In the genomic region with DNA sequence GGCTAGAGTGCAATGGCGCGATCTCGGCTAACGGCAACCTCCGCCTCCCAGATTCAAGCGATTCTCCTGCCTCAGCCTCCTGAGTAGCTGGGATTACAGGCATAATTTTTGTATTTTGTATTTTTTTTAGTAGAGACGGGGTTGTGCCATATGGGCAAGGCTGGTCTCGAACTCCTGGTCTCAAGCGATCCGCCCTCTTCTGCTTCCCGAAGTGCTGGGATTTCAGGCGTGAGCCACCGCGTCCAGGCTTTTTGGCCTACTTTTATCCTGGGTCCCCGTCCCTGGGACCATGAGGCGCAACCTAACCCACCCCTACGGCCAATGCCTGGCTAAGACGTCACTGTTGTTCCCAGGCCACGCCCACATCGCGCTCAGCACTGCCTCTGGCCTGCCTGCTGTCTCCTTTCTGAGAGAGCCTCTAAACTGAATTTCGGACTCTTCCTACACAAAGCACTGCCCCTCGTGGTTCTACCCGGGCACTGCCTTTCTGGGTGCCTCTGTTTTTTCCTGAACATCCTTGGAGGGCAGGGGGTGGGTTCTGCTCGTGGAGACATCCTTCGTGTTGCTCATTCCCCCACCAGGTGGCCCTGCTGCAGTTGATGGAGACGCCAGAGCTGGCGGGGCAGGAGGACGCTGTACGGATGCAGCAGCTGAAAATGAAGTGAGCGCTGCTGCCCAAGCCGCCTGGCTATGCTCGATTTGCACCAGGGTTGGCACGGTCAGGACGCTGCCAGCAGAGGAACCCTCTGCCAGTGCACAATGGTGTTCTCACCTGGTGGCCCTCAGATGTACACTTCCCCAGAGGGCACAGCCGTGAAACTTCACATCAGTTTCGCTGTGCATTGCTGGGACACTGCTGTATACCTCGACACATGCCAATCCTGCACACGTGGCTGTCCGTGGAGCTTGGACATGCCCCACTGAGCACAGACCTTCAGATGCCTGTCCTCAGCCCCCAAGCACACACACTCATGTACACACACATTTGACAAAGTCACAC, we compare ENCODE assay signal across 1 cellular context.
TF ChIP-seq lines count a peak whose summit lies in the region.

No MANE protein-coding gene starts in this region.

TF ChIP-seq in GM12878, 131 proteins besides CTCF, POLR2A, EP300 and RAD21:
- TF ChIP-seq PAX5 (IDR thresholded peaks at IDR 0.05; ENCODE audit: borderline replicate concordance, low read depth, low read length) (peak; percentile 60; the same call in 1 of the 2 replicates), NFYA (IDR thresholded peaks at IDR 0.05; ENCODE audit: borderline replicate concordance, low read depth, low read length) (no peak), SRF (IDR thresholded peaks at IDR 0.05; ENCODE audit: low read depth in 2 of 2, low read length in 2 of 2) (no peak), CREB1 (IDR thresholded peaks at IDR 0.05; ENCODE audit: low read depth) (no peak), CBX5 (IDR thresholded peaks at IDR 0.05; ENCODE audit: low read depth) (no peak), RB1 (IDR thresholded peaks at IDR 0.05; ENCODE audit: borderline replicate concordance) (no peak), DPF2 (IDR thresholded peaks at IDR 0.05) (no peak), NR2F1 (conservative IDR thresholded peaks at IDR 0.05) (no peak)
- TF ChIP-seq, protein P1, sequence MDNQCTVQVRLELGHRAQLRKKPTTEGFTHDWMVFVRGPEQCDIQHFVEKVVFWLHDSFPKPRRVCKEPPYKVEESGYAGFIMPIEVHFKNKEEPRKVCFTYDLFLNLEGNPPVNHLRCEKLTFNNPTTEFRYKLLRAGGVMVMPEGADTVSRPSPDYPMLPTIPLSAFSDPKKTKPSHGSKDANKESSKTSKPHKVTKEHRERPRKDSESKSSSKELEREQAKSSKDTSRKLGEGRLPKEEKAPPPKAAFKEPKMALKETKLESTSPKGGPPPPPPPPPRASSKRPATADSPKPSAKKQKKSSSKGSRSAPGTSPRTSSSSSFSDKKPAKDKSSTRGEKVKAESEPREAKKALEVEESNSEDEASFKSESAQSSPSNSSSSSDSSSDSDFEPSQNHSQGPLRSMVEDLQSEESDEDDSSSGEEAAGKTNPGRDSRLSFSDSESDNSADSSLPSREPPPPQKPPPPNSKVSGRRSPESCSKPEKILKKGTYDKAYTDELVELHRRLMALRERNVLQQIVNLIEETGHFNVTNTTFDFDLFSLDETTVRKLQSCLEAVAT (IDR thresholded peaks at IDR 0.05) = peak; percentile 7; the same call in 1 of the 2 replicates
- TF ChIP-seq, protein P2, sequence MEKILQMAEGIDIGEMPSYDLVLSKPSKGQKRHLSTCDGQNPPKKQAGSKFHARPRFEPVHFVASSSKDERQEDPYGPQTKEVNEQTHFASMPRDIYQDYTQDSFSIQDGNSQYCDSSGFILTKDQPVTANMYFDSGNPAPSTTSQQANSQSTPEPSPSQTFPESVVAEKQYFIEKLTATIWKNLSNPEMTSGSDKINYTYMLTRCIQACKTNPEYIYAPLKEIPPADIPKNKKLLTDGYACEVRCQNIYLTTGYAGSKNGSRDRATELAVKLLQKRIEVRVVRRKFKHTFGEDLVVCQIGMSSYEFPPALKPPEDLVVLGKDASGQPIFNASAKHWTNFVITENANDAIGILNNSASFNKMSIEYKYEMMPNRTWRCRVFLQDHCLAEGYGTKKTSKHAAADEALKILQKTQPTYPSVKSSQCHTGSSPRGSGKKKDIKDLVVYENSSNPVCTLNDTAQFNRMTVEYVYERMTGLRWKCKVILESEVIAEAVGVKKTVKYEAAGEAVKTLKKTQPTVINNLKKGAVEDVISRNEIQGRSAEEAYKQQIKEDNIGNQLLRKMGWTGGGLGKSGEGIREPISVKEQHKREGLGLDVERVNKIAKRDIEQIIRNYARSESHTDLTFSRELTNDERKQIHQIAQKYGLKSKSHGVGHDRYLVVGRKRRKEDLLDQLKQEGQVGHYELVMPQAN (conservative IDR thresholded peaks at IDR 0.05) = no peak
- TF ChIP-seq, protein P3, sequence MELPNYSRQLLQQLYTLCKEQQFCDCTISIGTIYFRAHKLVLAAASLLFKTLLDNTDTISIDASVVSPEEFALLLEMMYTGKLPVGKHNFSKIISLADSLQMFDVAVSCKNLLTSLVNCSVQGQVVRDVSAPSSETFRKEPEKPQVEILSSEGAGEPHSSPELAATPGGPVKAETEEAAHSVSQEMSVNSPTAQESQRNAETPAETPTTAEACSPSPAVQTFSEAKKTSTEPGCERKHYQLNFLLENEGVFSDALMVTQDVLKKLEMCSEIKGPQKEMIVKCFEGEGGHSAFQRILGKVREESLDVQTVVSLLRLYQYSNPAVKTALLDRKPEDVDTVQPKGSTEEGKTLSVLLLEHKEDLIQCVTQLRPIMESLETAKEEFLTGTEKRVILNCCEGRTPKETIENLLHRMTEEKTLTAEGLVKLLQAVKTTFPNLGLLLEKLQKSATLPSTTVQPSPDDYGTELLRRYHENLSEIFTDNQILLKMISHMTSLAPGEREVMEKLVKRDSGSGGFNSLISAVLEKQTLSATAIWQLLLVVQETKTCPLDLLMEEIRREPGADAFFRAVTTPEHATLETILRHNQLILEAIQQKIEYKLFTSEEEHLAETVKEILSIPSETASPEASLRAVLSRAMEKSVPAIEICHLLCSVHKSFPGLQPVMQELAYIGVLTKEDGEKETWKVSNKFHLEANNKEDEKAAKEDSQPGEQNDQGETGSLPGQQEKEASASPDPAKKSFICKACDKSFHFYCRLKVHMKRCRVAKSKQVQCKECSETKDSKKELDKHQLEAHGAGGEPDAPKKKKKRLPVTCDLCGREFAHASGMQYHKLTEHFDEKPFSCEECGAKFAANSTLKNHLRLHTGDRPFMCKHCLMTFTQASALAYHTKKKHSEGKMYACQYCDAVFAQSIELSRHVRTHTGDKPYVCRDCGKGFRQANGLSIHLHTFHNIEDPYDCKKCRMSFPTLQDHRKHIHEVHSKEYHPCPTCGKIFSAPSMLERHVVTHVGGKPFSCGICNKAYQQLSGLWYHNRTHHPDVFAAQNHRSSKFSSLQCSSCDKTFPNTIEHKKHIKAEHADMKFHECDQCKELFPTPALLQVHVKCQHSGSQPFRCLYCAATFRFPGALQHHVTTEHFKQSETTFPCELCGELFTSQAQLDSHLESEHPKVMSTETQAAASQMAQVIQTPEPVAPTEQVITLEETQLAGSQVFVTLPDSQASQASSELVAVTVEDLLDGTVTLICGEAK (IDR thresholded peaks at IDR 0.05; ENCODE audit: borderline replicate concordance) = no peak
